ENCODE assay signal across 1 cellular context in genomic region chr12:124593176-124593575, GRCh38.
TF ChIP-seq lines count a peak whose summit lies in the region.

No MANE protein-coding gene starts in this region.

TF ChIP-seq in H1, 55 proteins besides CTCF, POLR2A, EP300 and RAD21 (continued from another document):
- TF ChIP-seq HDAC2 (IDR thresholded peaks at IDR 0.05; ENCODE audit: borderline replicate concordance in 1 of 2, low read depth in 2 of 2, low read length in 2 of 2) (no peak), JUN (IDR thresholded peaks at IDR 0.05; ENCODE audit: low read depth, low read length) (no peak), NRF1 (IDR thresholded peaks at IDR 0.05; ENCODE audit: low read depth, low read length) (no peak), BRCA1 (IDR thresholded peaks at IDR 0.05; ENCODE audit: low read depth, low read length) (no peak), CEBPB (IDR thresholded peaks at IDR 0.05; ENCODE audit: low read depth, low read length) (no peak), GTF2F1 (IDR thresholded peaks at IDR 0.05; ENCODE audit: borderline replicate concordance, low read depth, low read length) (no peak), TEAD4 (IDR thresholded peaks at IDR 0.05; ENCODE audit: low read depth, low read length) (no peak), USF2 (IDR thresholded peaks at IDR 0.05; ENCODE audit: low read length) (no peak), E2F6 (IDR thresholded peaks at IDR 0.05) (no peak), CREB1 (IDR thresholded peaks at IDR 0.05) (no peak), SP2 (IDR thresholded peaks at IDR 0.05; ENCODE audit: low read length) (no peak), TAF7 (optimal IDR thresholded peaks at IDR 0.05; ENCODE audit: borderline replicate concordance, low read depth, low read length) (no peak), RNF2 (IDR thresholded peaks at IDR 0.05; ENCODE audit: borderline replicate concordance, low read depth, low read length, missing control alignments, poor library complexity, severe bottlenecking) (no peak)
